Comparison of ENCODE assay signal across 11 cellular contexts in genomic region chr1:85494957-85495266, GRCh38. TPM values are rescaled to one million over a fixed set of nuclear protein-coding genes. Genes with fewer than 3 reads are reported as not detected.
DNase-seq lines count a peak whose midpoint lies in the region; ATAC-seq and TF ChIP-seq lines count a peak whose summit lies in the region.
"Had no signal": no experiment of that assay in that cellular context is flagged by ENCODE, and none has a peak within 500 bp of the region (broad histone marks: within the 10 kb centered on the region; RNA-seq: fewer than 3 reads in every experiment).

No MANE protein-coding gene starts in this region.

- H4K20me1 ChIP-seq in OCI-LY7 (ENCODE audit: insufficient read depth, low read length) = no peaks in the 10 kb centered on the region

- in situ Hi-C loops in ACHN (cut with HindIII; ENCODE audit: low pct_ligation_motif_present, low pct_unique_long_range_greater_than_20kb, low sequenced_read_pairs) (loop anchor here (25.0 kb wide), 1 partner anchor 108 kb away; no protein-coding TSS in a partner anchor), astrocyte of the cerebellum (cut with HindIII; ENCODE audit: low sequenced_read_pairs) (no loop called here)

- H3K27me3 ChIP-seq in kidney epithelial cell (ENCODE audit: control insufficient read depth, insufficient read depth, low read length) = no peaks in the 10 kb centered on the region

- H3K4me1 Mint-ChIP-seq in activated CD4-positive, alpha-beta T cell treated with anti-CD3 and anti-CD28 coated beads, Interleukin-2, amount 10 ng/mL, durations not matched to agents 24 days and 14 days = no peaks in the 10 kb centered on the region

- H3K36me3 Mint-ChIP-seq in activated CD4-positive, alpha-beta T cell treated with anti-CD3 and anti-CD28 coated beads, Interleukin-2, amount 10 ng/mL, durations not matched to agents 24 days and 14 days (ENCODE audit: low read depth) = no peaks in the 10 kb centered on the region
- H3K36me3 Mint-ChIP-seq: activated naive CD8-positive, alpha-beta T cell had no signal

- H3K27me3 Mint-ChIP-seq in activated CD4-positive, alpha-beta T cell treated with anti-CD3 and anti-CD28 coated beads, Interleukin-2, amount 10 ng/mL, durations not matched to agents 24 days and 14 days = peaks cover 7% of the 10 kb centered on the region

- 0 out of 2 replicates have a peak, but pooled peaks have one; percentile 37 for TF ChIP-seq CTCF in HEK293 (tag by site-specific recombination; IDR thresholded peaks at IDR 0.05)
- peak; percentile 48 for TF ChIP-seq CTCF in astrocyte of the cerebellum (IDR thresholded peaks at IDR 0.05; ENCODE audit: low read depth, low read length, missing control alignments)
- peak; percentile 35 for TF ChIP-seq CTCF in kidney epithelial cell (IDR thresholded peaks at IDR 0.05; ENCODE audit: insufficient read depth, low read length, poor library complexity, severe bottlenecking)
- no peak for TF ChIP-seq CTCF in OCI-LY7 (conservative IDR thresholded peaks at IDR 0.05; ENCODE audit: low read length)

- no peak overlapping the region for H3K27ac ChIP-seq in HEK293 (ENCODE audit: extremely low read depth, low read depth, low read length)
- no peak overlapping the region for H3K27ac ChIP-seq in OCI-LY7 (ENCODE audit: low read depth, low read length, poor library complexity, severe bottlenecking)

- no TSS peak for BruUV-seq in OCI-LY7 (replicated peaks; lab: Mats Ljungman, UMichigan)

- H3K36me3 ChIP-seq in HEK293 (ENCODE audit: control insufficient read depth in 2 of 2, insufficient read depth in 1 of 2, low read length in 2 of 2) = no peaks in the 10 kb centered on the region
- H3K36me3 ChIP-seq in kidney epithelial cell (ENCODE audit: control insufficient read depth, insufficient read depth, low read length) = no peaks in the 10 kb centered on the region
- H3K36me3 ChIP-seq in OCI-LY7 (ENCODE audit: insufficient read depth, low read length) = no peaks in the 10 kb centered on the region

- H3K79me2 ChIP-seq in OCI-LY7 (ENCODE audit: insufficient read depth, low read depth, low read length) = no peaks in the 10 kb centered on the region

- H3K4me1 ChIP-seq in HEK293 (ENCODE audit: control insufficient read depth, insufficient read depth, low read length) = no peaks in the 10 kb centered on the region
- no peaks in the 10 kb centered on the region for H3K4me1 ChIP-seq in OCI-LY7 (ENCODE audit: insufficient read depth, low read length, poor library complexity, severe bottlenecking)
- H3K4me1 ChIP-seq: Caco-2 had no signal

- H3K9me3 Mint-ChIP-seq in activated CD4-positive, alpha-beta T cell treated with anti-CD3 and anti-CD28 coated beads, Interleukin-2, amount 10 ng/mL, durations not matched to agents 24 days and 14 days = no peaks in the 10 kb centered on the region

- no peak overlapping the region for H3K4me2 ChIP-seq in OCI-LY7 (ENCODE audit: low read length)

- CTCF ChIA-PET in HEK293 (lab: Yijun Ruan, JAX) = interaction anchor here (0.6 to 0.7 kb wide), 2 partner anchors 86 to 606 kb away, joined by 3 to 4 read pairs; partner anchors contain the start of gene CCN1
- CTCF ChIA-PET in OCI-LY7 (lab: Charles Lee; ENCODE audit: unreplicated experiment) = no interaction called here

- DNase-seq in ACHN = peak; percentile 12
- DNase-seq in astrocyte of the cerebellum (ENCODE audit: low read depth) = no peak
- DNase-seq in kidney epithelial cell (ENCODE audit: low read depth) = no peak
- DNase-seq in OCI-LY7 (ENCODE audit: low spot score) = no peak
- DNase-seq in activated CD4-positive, alpha-beta T cell treated with anti-CD3 and anti-CD28 coated beads, Interleukin-2, amount 10 ng/mL, durations not matched to agents 24 days and 14 days = no peak
- DNase-seq: NCI-H1694 had no signal

- H3K4me3 Mint-ChIP-seq in activated CD4-positive, alpha-beta T cell treated with anti-CD3 and anti-CD28 coated beads, Interleukin-2, amount 10 ng/mL, durations not matched to agents 24 days and 14 days = no peak overlapping the region
- H3K4me3 Mint-ChIP-seq: activated naive CD8-positive, alpha-beta T cell had no signal

- no peak overlapping the region for H3K27ac Mint-ChIP-seq in activated CD4-positive, alpha-beta T cell treated with anti-CD3 and anti-CD28 coated beads, Interleukin-2, amount 10 ng/mL, durations not matched to agents 24 days and 14 days
- H3K27ac Mint-ChIP-seq: activated naive CD8-positive, alpha-beta T cell had no signal

- intact Hi-C loops in OCI-LY7 (cut with micrococcal nuclease; ENCODE audit: unreplicated experiment) = no loop called here
- intact Hi-C loops in activated CD4-positive, alpha-beta T cell treated with anti-CD3 and anti-CD28 coated beads, Interleukin-2, amount 10 ng/mL, durations not matched to agents 24 days and 14 days (cut with micrococcal nuclease) = no loop called here

- no peak overlapping the region for H2AFZ ChIP-seq in OCI-LY7 (ENCODE audit: low read length)

- no peaks in the 10 kb centered on the region for H3K9me2 ChIP-seq in OCI-LY7 (ENCODE audit: insufficient read depth, low read length)

- H3K9me3 ChIP-seq in HEK293 (ENCODE audit: control insufficient read depth, insufficient read depth, low read depth, low read length) (no peaks in the 10 kb centered on the region), OCI-LY7 (ENCODE audit: low read length) (no peaks in the 10 kb centered on the region)
- H3K9me3 ChIP-seq: Caco-2 had no signal

- POLR2A ChIA-PET in HEK293 (lab: Yijun Ruan, JAX) (no interaction called here), OCI-LY7 (lab: Charles Lee) (no interaction called here)

- H3K4me3 ChIP-seq in HEK293 (ENCODE audit: low read depth, low read length) = no peak overlapping the region
- no peak overlapping the region for H3K4me3 ChIP-seq in astrocyte of the cerebellum (ENCODE audit: low read depth, low read length)
- H3K4me3 ChIP-seq in kidney epithelial cell (ENCODE audit: low read depth, low read length) = no peak overlapping the region
- no peak overlapping the region for H3K4me3 ChIP-seq in OCI-LY7 (ENCODE audit: low read depth, low read length, poor library complexity, severe bottlenecking)

- ATAC-seq in HG03520 (IDR thresholded peaks at IDR 0.05; ENCODE audit: unreplicated experiment) = no peak
- no peak for ATAC-seq in GM18861 (IDR thresholded peaks at IDR 0.05; ENCODE audit: unreplicated experiment)

TF ChIP-seq in HEK293, 187 proteins besides CTCF, POLR2A, EP300 and RAD21:
- TF ChIP-seq, protein P1, sequence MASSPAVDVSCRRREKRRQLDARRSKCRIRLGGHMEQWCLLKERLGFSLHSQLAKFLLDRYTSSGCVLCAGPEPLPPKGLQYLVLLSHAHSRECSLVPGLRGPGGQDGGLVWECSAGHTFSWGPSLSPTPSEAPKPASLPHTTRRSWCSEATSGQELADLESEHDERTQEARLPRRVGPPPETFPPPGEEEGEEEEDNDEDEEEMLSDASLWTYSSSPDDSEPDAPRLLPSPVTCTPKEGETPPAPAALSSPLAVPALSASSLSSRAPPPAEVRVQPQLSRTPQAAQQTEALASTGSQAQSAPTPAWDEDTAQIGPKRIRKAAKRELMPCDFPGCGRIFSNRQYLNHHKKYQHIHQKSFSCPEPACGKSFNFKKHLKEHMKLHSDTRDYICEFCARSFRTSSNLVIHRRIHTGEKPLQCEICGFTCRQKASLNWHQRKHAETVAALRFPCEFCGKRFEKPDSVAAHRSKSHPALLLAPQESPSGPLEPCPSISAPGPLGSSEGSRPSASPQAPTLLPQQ (tag by site-specific recombination; IDR thresholded peaks at IDR 0.05) = no peak
- no peak for TF ChIP-seq ZNF629 (tag by site-specific recombination; IDR thresholded peaks at IDR 0.05)
- no peak for TF ChIP-seq ZNF704 (tag by site-specific recombination; IDR thresholded peaks at IDR 0.05)
- no peak for TF ChIP-seq ZSCAN30 (tag by site-specific recombination; IDR thresholded peaks at IDR 0.05)
- no peak for TF ChIP-seq ZNF843 (tag by site-specific recombination; IDR thresholded peaks at IDR 0.05)
- no peak for TF ChIP-seq ZBTB17 (tag by site-specific recombination; IDR thresholded peaks at IDR 0.05)
- 0 out of 2 replicates have a peak, but pooled peaks have one; percentile 11 for TF ChIP-seq ZNF654 (tag by site-specific recombination; IDR thresholded peaks at IDR 0.05; ENCODE audit: low read depth)
- no peak for TF ChIP-seq ZNF426 (tag by site-specific recombination; IDR thresholded peaks at IDR 0.05)
- no peak for TF ChIP-seq ZBTB8A (tag by site-specific recombination; IDR thresholded peaks at IDR 0.05)
- no peak for TF ChIP-seq ZNF544 (tag by site-specific recombination; IDR thresholded peaks at IDR 0.05)
- TF ChIP-seq ZNF302 (tag by site-specific recombination; IDR thresholded peaks at IDR 0.05; ENCODE audit: low read depth) = no peak
- TF ChIP-seq ZNF239 (tag by site-specific recombination; IDR thresholded peaks at IDR 0.05) = no peak
- no peak for TF ChIP-seq ZNF677 (tag by site-specific recombination; IDR thresholded peaks at IDR 0.05)
- no peak for TF ChIP-seq EGR2 (tag by site-specific recombination; IDR thresholded peaks at IDR 0.05; ENCODE audit: low read depth)
- TF ChIP-seq ZBTB1 (tag by site-specific recombination; IDR thresholded peaks at IDR 0.05) = no peak
- no peak for TF ChIP-seq ZNF791 (tag by site-specific recombination; IDR thresholded peaks at IDR 0.05)
- peak; percentile 52 for TF ChIP-seq SCRT2 (tag by site-specific recombination; IDR thresholded peaks at IDR 0.05)
TF ChIP-seq in HEK293: peak in this region for 2.

RNA-seq across cellular contexts. Expression of gene DDAH1, which starts 30.0 kb away (rescaled TPM):
- 32.6 and 33.4 TPM in 2 replicates for total RNA-seq in kidney epithelial cell
- total RNA-seq in OCI-LY7 (2014; rRNA removed; shearing (Covaris generic)) = not detected in 2 replicates
- not detected in 2 replicates for total RNA-seq in OCI-LY7 (2022)
- total RNA-seq in activated CD4-positive, alpha-beta T cell treated with anti-CD3 and anti-CD28 coated beads, Interleukin-2, amount 10 ng/mL, durations not matched to agents 24 days and 14 days = not detected in 2 replicates

Comparison
In these comparisons a context has a peak if more than half of its experiments do, and no peak if none do; other contexts are left out.
1. RNA of gene DDAH1, which starts 30.0 kb away (total RNA-seq): 32.6 to 33.4 TPM in kidney epithelial cell; not detected in OCI-LY7 and not detected in activated CD4-positive, alpha-beta T cell treated with anti-CD3 and anti-CD28 coated beads, Interleukin-2, amount 10 ng/mL, durations not matched to agents 24 days and 14 days; every median in the first group is over 10 times any median in the second.